ENCODE assay signal across 9 cellular contexts in the genomic region with DNA sequence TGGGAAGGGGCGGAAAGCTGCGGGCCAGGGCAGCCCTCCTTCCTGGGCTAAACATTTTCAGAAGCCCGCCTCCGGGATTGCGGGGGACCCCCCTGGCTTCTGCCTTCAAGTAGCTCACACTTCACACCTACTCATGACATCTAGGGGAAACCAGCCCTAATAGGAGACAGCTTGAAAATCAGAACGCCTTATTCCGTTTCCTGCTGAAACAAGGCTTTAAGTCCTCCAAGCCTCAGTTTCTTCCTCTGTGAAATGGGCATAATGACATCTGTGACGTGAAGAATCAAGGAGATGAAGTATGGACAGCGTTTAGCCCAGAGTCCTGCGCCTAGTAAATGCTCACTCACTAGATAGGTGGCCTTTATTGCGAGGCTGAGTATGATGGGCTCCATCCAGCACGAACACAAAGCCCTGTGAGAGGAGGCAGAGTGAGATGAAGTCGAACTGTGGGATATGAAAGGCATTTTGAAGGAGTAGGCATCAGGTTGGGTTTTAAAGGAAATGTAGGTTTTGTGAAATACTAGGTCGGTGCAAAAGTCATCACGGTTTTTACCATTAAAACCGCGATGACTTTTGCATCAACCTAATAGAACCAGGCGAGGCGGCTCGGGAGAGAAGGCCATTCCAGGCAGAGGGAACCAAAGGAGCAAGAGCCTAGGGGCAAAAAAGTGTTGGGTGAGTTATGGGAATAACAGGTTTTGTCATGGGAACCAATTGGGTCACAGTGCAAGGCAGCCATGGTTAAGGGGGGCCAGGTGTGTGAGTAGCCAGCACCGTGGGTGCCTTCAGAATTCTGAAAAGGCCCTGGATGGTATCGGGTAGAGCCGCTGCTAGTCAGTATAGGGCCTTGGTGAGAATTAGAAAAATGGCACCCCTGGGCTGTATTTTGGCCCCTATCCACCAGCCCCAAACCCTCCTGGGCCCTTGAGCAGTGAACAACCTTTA. TPM values are rescaled to one million over a fixed set of nuclear protein-coding genes. Genes with fewer than 3 reads are reported as not detected.
DNase-seq lines count a peak whose midpoint lies in the region; ATAC-seq and TF ChIP-seq lines count a peak whose summit lies in the region.
"Had no signal": no experiment of that assay in that cellular context is flagged by ENCODE, and none has a peak within 500 bp of the region (broad histone marks: within the 10 kb centered on the region; RNA-seq: fewer than 3 reads in every experiment).

No MANE protein-coding gene starts in this region.

- peak; percentile 5 for ATAC-seq in GM21723 (IDR thresholded peaks at IDR 0.05; ENCODE audit: unreplicated experiment)
- peak in 2 of 4 experiments; percentile 19 to 23 for ATAC-seq in T-cell (replicated peaks in 1 of 4)
- no peak for ATAC-seq in HG03457 (IDR thresholded peaks at IDR 0.05; ENCODE audit: unreplicated experiment)

- peak in 2 of 34 experiments; percentile 1 to 3 for DNase-seq in T-cell
- DNase-seq in glutamatergic neuron: no peak
- DNase-seq in smooth muscle cell (lab: John Stamatoyannopoulos, UW; ENCODE audit: unreplicated experiment): no peak
- DNase-seq in NCI-H446 treated with DMSO at 0.1 percent for 48 hours (lab: John Stamatoyannopoulos, UW): no peak
- no peak for DNase-seq in D341Med (ENCODE audit: low spot score)
- no peak for DNase-seq in germinal center (ENCODE audit: low spot score)

- H3K27ac ChIP-seq in smooth muscle cell (ENCODE audit: low read depth): peak overlapping the region; percentile 99

- H3K4me3 Mint-ChIP-seq in T-cell (peak overlapping the region; percentile 94 to 97 (median 95)), glutamatergic neuron (ENCODE audit: unreplicated experiment) (peak overlapping the region; percentile 100)

- H3K4me1 Mint-ChIP-seq in T-cell: peaks cover 30 to 37% (median 36%) of the 10 kb centered on the region in 3 donors
- peaks cover 28% of the 10 kb centered on the region for H3K4me1 Mint-ChIP-seq in glutamatergic neuron (ENCODE audit: low read depth, unreplicated experiment)

- TF ChIP-seq CTCF in glutamatergic neuron (IDR thresholded peaks at IDR 0.05; ENCODE audit: partially characterized antibody, unreplicated experiment): no peak
- TF ChIP-seq CTCF in smooth muscle cell (IDR thresholded peaks at IDR 0.05; ENCODE audit: borderline replicate concordance, insufficient read depth, poor library complexity, severe bottlenecking): no peak

- H3K79me2 ChIP-seq in smooth muscle cell (ENCODE audit: low read depth): peaks cover 38% of the 10 kb centered on the region

- H3K36me3 Mint-ChIP-seq in T-cell (no peaks in the 10 kb centered on the region), glutamatergic neuron (ENCODE audit: unreplicated experiment) (no peaks in the 10 kb centered on the region)

- no peaks in the 10 kb centered on the region for H3F3A ChIP-seq in smooth muscle cell (ENCODE audit: low read depth)

- H3K27me3 Mint-ChIP-seq in T-cell (no peaks in the 10 kb centered on the region), glutamatergic neuron (ENCODE audit: unreplicated experiment) (peaks cover 12% of the 10 kb centered on the region)

- no peaks in the 10 kb centered on the region for H3K27me3 ChIP-seq in smooth muscle cell (ENCODE audit: low read depth)

- H3K27ac Mint-ChIP-seq in T-cell (peak overlapping the region; percentile 100), glutamatergic neuron (ENCODE audit: unreplicated experiment) (peak overlapping the region; percentile 72)

- no peaks in the 10 kb centered on the region for H3K9me3 ChIP-seq in smooth muscle cell (replicated peaks; ENCODE audit: low read depth)

- H3K4me3 ChIP-seq in smooth muscle cell: peak overlapping the region; percentile 92

- WGBS in smooth muscle cell (ENCODE audit: low lambda C conversion rate): 70% methylated on average over 23 of the region's 23 CpGs

- H3K4me2 ChIP-seq in smooth muscle cell: peak overlapping the region; percentile 95

- peaks cover 28% of the 10 kb centered on the region for H4K20me1 ChIP-seq in smooth muscle cell (ENCODE audit: low read depth)

- no peaks in the 10 kb centered on the region for H3K36me3 ChIP-seq in smooth muscle cell (ENCODE audit: low read depth)

- H3K9me3 Mint-ChIP-seq in T-cell: peaks cover 0 to 3% (median 0%) of the 10 kb centered on the region in 3 donors
- H3K9me3 Mint-ChIP-seq in glutamatergic neuron (ENCODE audit: unreplicated experiment): peaks cover 11% of the 10 kb centered on the region

- H2AFZ ChIP-seq in smooth muscle cell (ENCODE audit: low read depth): peak overlapping the region; percentile 86

- peaks cover 10% of the 10 kb centered on the region for H3K4me1 ChIP-seq in smooth muscle cell (ENCODE audit: low read depth)

- POLR2A ChIA-PET in T-cell (lab: Charles Lee): interaction anchor here (0.6 to 0.8 kb wide), 4 partner anchors 27 to 1441 kb away, joined by 3 to 8 read pairs (median 6); no protein-coding TSS in a partner anchor

- CTCF ChIA-PET in T-cell (lab: Charles Lee): interaction anchor here (0.6 to 3.0 kb wide), 4 partner anchors 41 to 514 kb away, joined by 3 to 14 read pairs (median 5); a partner anchor contains a TSS

- H3K9ac ChIP-seq in smooth muscle cell (ENCODE audit: low read depth): peak overlapping the region; percentile 99

RNA-seq across cellular contexts. Expression of a gene that starts 1.0 kb away (rescaled TPM):
- total RNA-seq in T-cell (10 to 100 TPM; 56.4 to 70.4 (median 59.8) TPM), glutamatergic neuron (ENCODE audit: unreplicated experiment) (89.3 TPM), smooth muscle cell (39.2 and 48.9 TPM in 2 replicates)
- 17.4 and 21.5 TPM in 2 replicates for polyA plus RNA-seq in smooth muscle cell

RNA-seq across cellular contexts. Expression of a gene that starts 33.0 kb away (rescaled TPM):
- total RNA-seq in T-cell (under 1 TPM in 4 of 5 donors, not detected in 1; 0.18 to 0.67 (median 0.37) TPM), glutamatergic neuron (ENCODE audit: unreplicated experiment) (not detected), smooth muscle cell (not detected in 2 replicates)
- not detected in 2 replicates for polyA plus RNA-seq in smooth muscle cell
- total RNA-seq: activated CD8-positive, alpha-beta memory T cell treated with anti-CD3 and anti-CD28 coated beads for 36 hours had no signal
